ENCODE assay signal across 28 cellular contexts in genomic region chr4:172143605-172144314, GRCh38.
DNase-seq lines count a peak whose midpoint lies in the region; ATAC-seq, FAIRE-seq and TF ChIP-seq lines count a peak whose summit lies in the region.
"Had no signal": no experiment of that assay in that cellular context is flagged by ENCODE, and none has a peak within 500 bp of the region (broad histone marks: within the 10 kb centered on the region; RNA-seq: fewer than 3 reads in every experiment).

No MANE protein-coding gene starts in this region.

- H3K36me3 ChIP-seq in BE2C = no peaks in the 10 kb centered on the region
- no peaks in the 10 kb centered on the region for H3K36me3 ChIP-seq in adipocyte (ENCODE audit: control insufficient read depth, insufficient read depth, low read length, severe bottlenecking)
- H3K36me3 ChIP-seq: neural progenitor cell, spleen had no signal

- H3K27me3 ChIP-seq in BE2C (no peaks in the 10 kb centered on the region), adipocyte (replicated peaks; ENCODE audit: control insufficient read depth, insufficient read depth, low read length) (no peaks in the 10 kb centered on the region)
- H3K27me3 ChIP-seq: hepatocyte, neural progenitor cell, spleen had no signal

- TF ChIP-seq CTCF in BE2C (IDR thresholded peaks at IDR 0.05; ENCODE audit: low read depth, low read length) = no peak

- no peak for FAIRE-seq in frontal cortex (lab: Jason Lieb, UNC)
- FAIRE-seq: A549 had no signal

- no peak overlapping the region for H3K9ac ChIP-seq in adipocyte (ENCODE audit: low read length)
- H3K9ac ChIP-seq: neural progenitor cell, parathyroid adenoma had no signal

- ATAC-seq in HG02763 (IDR thresholded peaks at IDR 0.05; ENCODE audit: unreplicated experiment) = no peak
- ATAC-seq in GM18861 (IDR thresholded peaks at IDR 0.05; ENCODE audit: unreplicated experiment) = no peak
- ATAC-seq: A549, left cardiac atrium, PC-3, right cardiac atrium, Right ventricle myocardium inferior had no signal

- H3K9me3 ChIP-seq in BE2C (no peaks in the 10 kb centered on the region), adipocyte (ENCODE audit: control insufficient read depth, low read length) (no peaks in the 10 kb centered on the region)
- H3K9me3 ChIP-seq: A549, spleen had no signal

- H3K4me3 ChIP-seq in BE2C (ENCODE audit: low read depth, low read length) (no peak overlapping the region), adipocyte (ENCODE audit: low read length) (no peak overlapping the region)
- H3K4me3 ChIP-seq: A549, hepatocyte, neural progenitor cell, spleen had no signal

- peaks cover 34% of the 10 kb centered on the region for H3K4me1 ChIP-seq in BE2C
- H3K4me1 ChIP-seq in adipocyte (ENCODE audit: control insufficient read depth, insufficient read depth, low read length) = peaks cover 11% of the 10 kb centered on the region
- H3K4me1 ChIP-seq: neural progenitor cell, parathyroid adenoma, spleen had no signal

- DNase-seq in BE2C (peak; percentile 11), Kasumi-1 (lab: John Stamatoyannopoulos, UW) (peak; percentile 33 to 42), OCI-M1 (lab: John Stamatoyannopoulos, UW) (peak; percentile 89), adipocyte (ENCODE audit: low read depth) (peak; percentile 11), frontal cortex (ENCODE audit: low spot score in 2 of 2) (no peak)
- no peak for DNase-seq in stimulated activated CD4-positive, alpha-beta T cell treated with anti-CD3 and anti-CD28 coated beads, Interleukin-2, amount 100 ng/mL, for 48 hours
- DNase-seq: activated CD4-positive, CD25-positive, alpha-beta regulatory T cell; activated naive CD4-positive, alpha-beta T cell treated with anti-CD3 and anti-CD28 coated beads, Interleukin-2, amount 10 ng/mL, durations not matched to agents 7 days and 5 days; AML-193; amniotic stem cell; CD4-positive, alpha-beta memory T cell; GF-D8; left cardiac atrium; NCI-H1105 treated with DMSO at 0.1 percent for 48 hours; NCI-H2029; NCI-H69; PC-3; right cardiac atrium; spleen; T1000; trophoblast cell had no signal

Comparison
In these comparisons a context has a peak if more than half of its experiments do, and no peak if none do; other contexts are left out.
1. DNase-seq: peak in BE2C (single experiment), Kasumi-1 (2 of 2), OCI-M1 (single experiment) and adipocyte (single experiment); none in frontal cortex (0 of 2) and stimulated activated CD4-positive, alpha-beta T cell treated with anti-CD3 and anti-CD28 coated beads, Interleukin-2, amount 100 ng/mL, for 48 hours (0 of 2).